In genomic region chr1:35340519-35340918, GRCh38 we compare ENCODE assay signal across 27 cellular contexts.
"Had no signal": no experiment of that assay in that cellular context is flagged by ENCODE, and none has a peak within 500 bp of the region (broad histone marks: within the 10 kb centered on the region; RNA-seq: fewer than 3 reads in every experiment).

No MANE protein-coding gene starts in this region.

- H3K27ac ChIP-seq: left lung, lower lobe of right lung, pancreas, prostate gland, skin epidermis, tibial nerve, upper lobe of left lung, vagina had no signal

- ATAC-seq: left colon; left lung; lower lobe of right lung; natural killer cell; pancreas; right cardiac atrium; sciatic nerve; stimulated activated memory B cell treated with anti-CD40 and anti-IgM and Interleukin-4, amounts not matched to agents 10 μg/mL and 1 μg/mL and 100 μg/mL, for 72 hours; stimulated activated naive CD8-positive, alpha-beta T cell treated with anti-CD3 and anti-CD28 coated beads, Interleukin-15, amount 100 ng/mL, for 72 hours had no signal

- DNase-seq: kidney; left colon; left lung; lower lobe of right lung; mammary epithelial cell; mesenchymal stem cell; naive B cell; natural killer cell; nucleus accumbens; pancreas; posterior cingulate gyrus; retina; right cardiac atrium; stimulated activated CD4-positive, alpha-beta T cell treated with anti-CD3 and anti-CD28 coated beads, Interleukin-12 subunit alpha, Interleukin-12 subunit beta, amount 100 ng/mL, for 4 hours; stimulated activated CD4-positive, alpha-beta T cell treated with anti-CD3 and anti-CD28 coated beads, Interleukin-15, amount 100 ng/mL, for 24 hours; stimulated activated CD4-positive, alpha-beta T cell treated with anti-CD3 and anti-CD28 coated beads, Interleukin-4, amount 100 ng/mL, for 4 hours; stimulated activated CD8-positive, alpha-beta memory T cell treated with anti-CD3 and anti-CD28 coated beads, Interleukin-4, amount 100 ng/mL, for 48 hours; stimulated activated naive CD4-positive, alpha-beta T cell treated with Interleukin-2 at 50 U/mL for 16 hours; stimulated activated naive CD8-positive, alpha-beta T cell treated with anti-CD3 and anti-CD28 coated beads, Interleukin-15, amount 100 ng/mL, for 72 hours; substantia nigra; upper lobe of left lung had no signal

- H3K4me3 ChIP-seq: left lung, lower lobe of right lung, pancreas, prostate gland, skin epidermis, tibial nerve, upper lobe of left lung, vagina had no signal

- H3K36me3 ChIP-seq: lower lobe of right lung, pancreas, prostate gland had no signal

- H3K27me3 ChIP-seq: left lung, tibial nerve, upper lobe of left lung, vagina had no signal

- H3K4me1 ChIP-seq: pancreas, prostate gland, tibial nerve had no signal

- H3K9me3 ChIP-seq: left lung, lower lobe of right lung, pancreas, prostate gland, upper lobe of left lung, vagina had no signal
